Comparison of ENCODE assay signal across 13 cellular contexts in the genomic region with DNA sequence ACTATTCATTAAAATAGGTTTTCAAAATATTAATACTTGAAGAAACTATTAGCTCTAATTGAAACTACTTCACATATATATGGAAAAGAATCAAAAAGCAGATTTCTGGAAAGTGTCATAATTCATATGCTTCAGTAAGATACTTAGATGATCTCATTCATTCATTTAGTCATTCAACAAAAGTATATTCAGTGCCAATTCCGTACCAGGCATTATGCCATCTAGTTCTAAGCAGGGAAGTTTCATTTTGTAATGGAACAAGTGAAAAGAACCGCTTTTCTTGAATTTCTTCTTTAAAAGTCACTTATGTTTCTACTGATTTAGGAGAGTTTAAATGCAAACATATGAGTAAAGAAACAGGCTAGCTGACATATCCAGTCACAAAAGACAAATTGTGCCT.
DNase-seq lines count a peak whose midpoint lies in the region; TF ChIP-seq lines count a peak whose summit lies in the region.
"Had no signal": no experiment of that assay in that cellular context is flagged by ENCODE, and none has a peak within 500 bp of the region (broad histone marks: within the 10 kb centered on the region; RNA-seq: fewer than 3 reads in every experiment).

No MANE protein-coding gene starts in this region.

- H3K9ac ChIP-seq in adipocyte (ENCODE audit: low read length), result no peak overlapping the region
- H3K9ac ChIP-seq: BLaER1 had no signal

- no peak for TF ChIP-seq CTCF in fibroblast of mammary gland (conservative IDR thresholded peaks at IDR 0.05; ENCODE audit: control insufficient read depth, insufficient read depth, low read depth, low read length)

- no peaks in the 10 kb centered on the region for H3K9me3 ChIP-seq in adipocyte (ENCODE audit: control insufficient read depth, low read length)
- H3K9me3 ChIP-seq: BLaER1 had no signal

- DNase-seq in Ammon's horn (ENCODE audit: low spot score), result peak; percentile 24
- peak; percentile 68 for DNase-seq in adipocyte (ENCODE audit: low read depth)
- peak; percentile 76 for DNase-seq in fibroblast of mammary gland (ENCODE audit: low read depth)
- peak; percentile 87 for DNase-seq in stromal cell of bone marrow (ENCODE audit: low read depth)
- DNase-seq in UCSD-AML1 (lab: John Stamatoyannopoulos, UW; ENCODE audit: unreplicated experiment), result no peak
- DNase-seq in stimulated activated CD4-positive, alpha-beta T cell treated with anti-CD3 and anti-CD28 coated beads, Interleukin-15, amount 100 ng/mL, for 24 hours, result no peak
- no peak for DNase-seq in NCI-H2081 treated with DMSO at 0.1 percent for 48 hours (lab: John Stamatoyannopoulos, UW)
- DNase-seq: CD8-positive, alpha-beta T cell; DMS79; GOT3; NCI-H1105 treated with DMSO at 0.1 percent for 48 hours; NCI-H187 had no signal

- H3K4me3 ChIP-seq in adipocyte (ENCODE audit: low read length), result no peak overlapping the region
- H3K4me3 ChIP-seq in fibroblast of mammary gland (ENCODE audit: control insufficient read depth, low read depth, low read length), result no peak overlapping the region
- H3K4me3 ChIP-seq: BLaER1 had no signal

- no peaks in the 10 kb centered on the region for H3K36me3 ChIP-seq in adipocyte (ENCODE audit: control insufficient read depth, insufficient read depth, low read length, severe bottlenecking)
- H3K36me3 ChIP-seq: BLaER1 had no signal

- no peaks in the 10 kb centered on the region for H3K27me3 ChIP-seq in adipocyte (replicated peaks; ENCODE audit: control insufficient read depth, insufficient read depth, low read length)
- H3K27me3 ChIP-seq: BLaER1 had no signal

- H3K4me1 ChIP-seq in adipocyte (ENCODE audit: control insufficient read depth, insufficient read depth, low read length), result peaks cover 27% of the 10 kb centered on the region
- H3K4me1 ChIP-seq: BLaER1 had no signal

Comparison
In these comparisons a context has a peak if more than half of its experiments do, and no peak if none do; other contexts are left out.
1. DNase-seq: peak in Ammon's horn (single experiment), adipocyte (single experiment), fibroblast of mammary gland (single experiment) and stromal cell of bone marrow (single experiment); none in UCSD-AML1 (single experiment), stimulated activated CD4-positive, alpha-beta T cell treated with anti-CD3 and anti-CD28 coated beads, Interleukin-15, amount 100 ng/mL, for 24 hours (single experiment) and NCI-H2081 treated with DMSO at 0.1 percent for 48 hours (single experiment).